1 cellular context compared by ENCODE assay signal in genomic region chr7:131190581-131190980, GRCh38.
TF ChIP-seq lines count a peak whose summit lies in the region.

No MANE protein-coding gene starts in this region.

TF ChIP-seq in GM23338, 12 proteins besides CTCF, POLR2A, EP300 and RAD21 (continued from another document):
- TF ChIP-seq, protein P1, sequence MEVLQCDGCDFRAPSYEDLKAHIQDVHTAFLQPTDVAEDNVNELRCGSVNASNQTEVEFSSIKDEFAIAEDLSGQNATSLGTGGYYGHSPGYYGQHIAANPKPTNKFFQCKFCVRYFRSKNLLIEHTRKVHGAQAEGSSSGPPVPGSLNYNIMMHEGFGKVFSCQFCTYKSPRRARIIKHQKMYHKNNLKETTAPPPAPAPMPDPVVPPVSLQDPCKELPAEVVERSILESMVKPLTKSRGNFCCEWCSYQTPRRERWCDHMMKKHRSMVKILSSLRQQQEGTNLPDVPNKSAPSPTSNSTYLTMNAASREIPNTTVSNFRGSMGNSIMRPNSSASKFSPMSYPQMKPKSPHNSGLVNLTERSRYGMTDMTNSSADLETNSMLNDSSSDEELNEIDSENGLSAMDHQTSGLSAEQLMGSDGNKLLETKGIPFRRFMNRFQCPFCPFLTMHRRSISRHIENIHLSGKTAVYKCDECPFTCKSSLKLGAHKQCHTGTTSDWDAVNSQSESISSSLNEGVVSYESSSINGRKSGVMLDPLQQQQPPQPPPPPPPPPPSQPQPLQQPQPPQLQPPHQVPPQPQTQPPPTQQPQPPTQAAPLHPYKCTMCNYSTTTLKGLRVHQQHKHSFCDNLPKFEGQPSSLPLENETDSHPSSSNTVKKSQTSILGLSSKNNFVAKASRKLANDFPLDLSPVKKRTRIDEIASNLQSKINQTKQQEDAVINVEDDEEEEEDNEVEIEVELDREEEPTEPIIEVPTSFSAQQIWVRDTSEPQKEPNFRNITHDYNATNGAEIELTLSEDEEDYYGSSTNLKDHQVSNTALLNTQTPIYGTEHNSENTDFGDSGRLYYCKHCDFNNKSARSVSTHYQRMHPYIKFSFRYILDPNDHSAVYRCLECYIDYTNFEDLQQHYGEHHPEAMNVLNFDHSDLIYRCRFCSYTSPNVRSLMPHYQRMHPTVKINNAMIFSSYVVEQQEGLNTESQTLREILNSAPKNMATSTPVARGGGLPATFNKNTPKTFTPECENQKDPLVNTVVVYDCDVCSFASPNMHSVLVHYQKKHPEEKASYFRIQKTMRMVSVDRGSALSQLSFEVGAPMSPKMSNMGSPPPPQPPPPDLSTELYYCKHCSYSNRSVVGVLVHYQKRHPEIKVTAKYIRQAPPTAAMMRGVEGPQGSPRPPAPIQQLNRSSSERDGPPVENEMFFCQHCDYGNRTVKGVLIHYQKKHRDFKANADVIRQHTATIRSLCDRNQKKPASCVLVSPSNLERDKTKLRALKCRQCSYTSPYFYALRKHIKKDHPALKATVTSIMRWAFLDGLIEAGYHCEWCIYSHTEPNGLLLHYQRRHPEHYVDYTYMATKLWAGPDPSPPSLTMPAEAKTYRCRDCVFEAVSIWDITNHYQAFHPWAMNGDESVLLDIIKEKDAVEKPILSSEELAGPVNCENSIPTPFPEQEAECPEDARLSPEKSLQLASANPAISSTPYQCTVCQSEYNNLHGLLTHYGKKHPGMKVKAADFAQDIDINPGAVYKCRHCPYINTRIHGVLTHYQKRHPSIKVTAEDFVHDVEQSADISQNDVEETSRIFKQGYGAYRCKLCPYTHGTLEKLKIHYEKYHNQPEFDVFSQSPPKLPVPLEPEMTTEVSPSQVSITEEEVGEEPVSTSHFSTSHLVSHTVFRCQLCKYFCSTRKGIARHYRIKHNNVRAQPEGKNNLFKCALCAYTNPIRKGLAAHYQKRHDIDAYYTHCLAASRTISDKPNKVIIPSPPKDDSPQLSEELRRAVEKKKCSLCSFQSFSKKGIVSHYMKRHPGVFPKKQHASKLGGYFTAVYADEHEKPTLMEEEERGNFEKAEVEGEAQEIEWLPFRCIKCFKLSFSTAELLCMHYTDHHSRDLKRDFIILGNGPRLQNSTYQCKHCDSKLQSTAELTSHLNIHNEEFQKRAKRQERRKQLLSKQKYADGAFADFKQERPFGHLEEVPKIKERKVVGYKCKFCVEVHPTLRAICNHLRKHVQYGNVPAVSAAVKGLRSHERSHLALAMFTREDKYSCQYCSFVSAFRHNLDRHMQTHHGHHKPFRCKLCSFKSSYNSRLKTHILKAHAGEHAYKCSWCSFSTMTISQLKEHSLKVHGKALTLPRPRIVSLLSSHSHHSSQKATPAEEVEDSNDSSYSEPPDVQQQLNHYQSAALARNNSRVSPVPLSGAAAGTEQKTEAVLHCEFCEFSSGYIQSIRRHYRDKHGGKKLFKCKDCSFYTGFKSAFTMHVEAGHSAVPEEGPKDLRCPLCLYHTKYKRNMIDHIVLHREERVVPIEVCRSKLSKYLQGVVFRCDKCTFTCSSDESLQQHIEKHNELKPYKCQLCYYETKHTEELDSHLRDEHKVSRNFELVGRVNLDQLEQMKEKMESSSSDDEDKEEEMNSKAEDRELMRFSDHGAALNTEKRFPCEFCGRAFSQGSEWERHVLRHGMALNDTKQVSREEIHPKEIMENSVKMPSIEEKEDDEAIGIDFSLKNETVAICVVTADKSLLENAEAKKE (CRISPR knock-in tag; IDR thresholded peaks at IDR 0.05), result no peak
- TF ChIP-seq CREB1 (CRISPR knock-in tag; IDR thresholded peaks at IDR 0.05; ENCODE audit: low read depth) (no peak), POLR2AphosphoS5 (IDR thresholded peaks at IDR 0.05; ENCODE audit: low read depth) (no peak), ZNF331 (CRISPR knock-in tag; IDR thresholded peaks at IDR 0.05; ENCODE audit: low read depth) (no peak), EZH2phosphoT487 (IDR thresholded peaks at IDR 0.05; ENCODE audit: unreplicated experiment) (no peak), NANOG (IDR thresholded peaks at IDR 0.05; ENCODE audit: borderline replicate concordance) (no peak), STAT1 (IDR thresholded peaks at IDR 0.05; ENCODE audit: unreplicated experiment) (no peak), ZNF114 (CRISPR knock-in tag; IDR thresholded peaks at IDR 0.05) (no peak), EZH2 (IDR thresholded peaks at IDR 0.05; ENCODE audit: low read depth, unreplicated experiment) (no peak)
- TF ChIP-seq, protein P2, sequence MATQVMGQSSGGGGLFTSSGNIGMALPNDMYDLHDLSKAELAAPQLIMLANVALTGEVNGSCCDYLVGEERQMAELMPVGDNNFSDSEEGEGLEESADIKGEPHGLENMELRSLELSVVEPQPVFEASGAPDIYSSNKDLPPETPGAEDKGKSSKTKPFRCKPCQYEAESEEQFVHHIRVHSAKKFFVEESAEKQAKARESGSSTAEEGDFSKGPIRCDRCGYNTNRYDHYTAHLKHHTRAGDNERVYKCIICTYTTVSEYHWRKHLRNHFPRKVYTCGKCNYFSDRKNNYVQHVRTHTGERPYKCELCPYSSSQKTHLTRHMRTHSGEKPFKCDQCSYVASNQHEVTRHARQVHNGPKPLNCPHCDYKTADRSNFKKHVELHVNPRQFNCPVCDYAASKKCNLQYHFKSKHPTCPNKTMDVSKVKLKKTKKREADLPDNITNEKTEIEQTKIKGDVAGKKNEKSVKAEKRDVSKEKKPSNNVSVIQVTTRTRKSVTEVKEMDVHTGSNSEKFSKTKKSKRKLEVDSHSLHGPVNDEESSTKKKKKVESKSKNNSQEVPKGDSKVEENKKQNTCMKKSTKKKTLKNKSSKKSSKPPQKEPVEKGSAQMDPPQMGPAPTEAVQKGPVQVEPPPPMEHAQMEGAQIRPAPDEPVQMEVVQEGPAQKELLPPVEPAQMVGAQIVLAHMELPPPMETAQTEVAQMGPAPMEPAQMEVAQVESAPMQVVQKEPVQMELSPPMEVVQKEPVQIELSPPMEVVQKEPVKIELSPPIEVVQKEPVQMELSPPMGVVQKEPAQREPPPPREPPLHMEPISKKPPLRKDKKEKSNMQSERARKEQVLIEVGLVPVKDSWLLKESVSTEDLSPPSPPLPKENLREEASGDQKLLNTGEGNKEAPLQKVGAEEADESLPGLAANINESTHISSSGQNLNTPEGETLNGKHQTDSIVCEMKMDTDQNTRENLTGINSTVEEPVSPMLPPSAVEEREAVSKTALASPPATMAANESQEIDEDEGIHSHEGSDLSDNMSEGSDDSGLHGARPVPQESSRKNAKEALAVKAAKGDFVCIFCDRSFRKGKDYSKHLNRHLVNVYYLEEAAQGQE (IDR thresholded peaks at IDR 0.05; ENCODE audit: unreplicated experiment), result no peak
- TF ChIP-seq, protein P3, sequence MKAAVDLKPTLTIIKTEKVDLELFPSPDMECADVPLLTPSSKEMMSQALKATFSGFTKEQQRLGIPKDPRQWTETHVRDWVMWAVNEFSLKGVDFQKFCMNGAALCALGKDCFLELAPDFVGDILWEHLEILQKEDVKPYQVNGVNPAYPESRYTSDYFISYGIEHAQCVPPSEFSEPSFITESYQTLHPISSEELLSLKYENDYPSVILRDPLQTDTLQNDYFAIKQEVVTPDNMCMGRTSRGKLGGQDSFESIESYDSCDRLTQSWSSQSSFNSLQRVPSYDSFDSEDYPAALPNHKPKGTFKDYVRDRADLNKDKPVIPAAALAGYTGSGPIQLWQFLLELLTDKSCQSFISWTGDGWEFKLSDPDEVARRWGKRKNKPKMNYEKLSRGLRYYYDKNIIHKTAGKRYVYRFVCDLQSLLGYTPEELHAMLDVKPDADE (IDR thresholded peaks at IDR 0.05), result no peak
